1 cellular context compared by ENCODE assay signal in genomic region chr11:95341246-95341645, GRCh38.
TF ChIP-seq lines count a peak whose summit lies in the region.

No MANE protein-coding gene starts in this region.

TF ChIP-seq in GM23338, 12 proteins besides CTCF, POLR2A, EP300 and RAD21 (continued from another document):
- no peak for TF ChIP-seq ZNF462 (CRISPR knock-in tag; IDR thresholded peaks at IDR 0.05)
- no peak for TF ChIP-seq STAT1 (IDR thresholded peaks at IDR 0.05; ENCODE audit: unreplicated experiment)
- no peak for TF ChIP-seq ZNF114 (CRISPR knock-in tag; IDR thresholded peaks at IDR 0.05)
- no peak for TF ChIP-seq ZNF331 (CRISPR knock-in tag; IDR thresholded peaks at IDR 0.05; ENCODE audit: low read depth)
- no peak for TF ChIP-seq REST (IDR thresholded peaks at IDR 0.05; ENCODE audit: unreplicated experiment)
- TF ChIP-seq EZH2 (IDR thresholded peaks at IDR 0.05; ENCODE audit: low read depth, unreplicated experiment) = no peak
- no peak for TF ChIP-seq ETS1 (IDR thresholded peaks at IDR 0.05)
- TF ChIP-seq EZH2phosphoT487 (IDR thresholded peaks at IDR 0.05; ENCODE audit: unreplicated experiment) = no peak
